30 cellular contexts compared by ENCODE assay signal in the genomic region with DNA sequence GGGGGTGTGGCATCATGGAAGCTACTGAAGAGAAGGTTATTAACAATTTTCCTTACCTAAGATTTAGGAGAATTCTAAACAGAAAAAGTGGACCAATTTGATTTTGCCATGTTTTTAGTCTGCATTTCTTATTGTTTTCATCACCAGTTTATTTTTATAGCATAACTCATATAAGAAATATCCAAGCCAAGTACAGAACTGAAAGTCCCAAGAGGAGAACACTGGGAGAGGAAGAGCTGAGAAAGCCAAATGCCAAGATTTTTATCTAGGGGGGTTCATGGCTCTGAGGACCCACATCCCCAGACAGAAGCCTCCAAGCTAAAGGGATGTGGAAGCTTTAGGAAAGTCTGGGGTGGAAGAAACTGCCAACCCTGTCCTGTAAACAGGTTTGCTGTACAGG.
DNase-seq lines count a peak whose midpoint lies in the region; ATAC-seq, FAIRE-seq and TF ChIP-seq lines count a peak whose summit lies in the region.
"Had no signal": no experiment of that assay in that cellular context is flagged by ENCODE, and none has a peak within 500 bp of the region (broad histone marks: within the 10 kb centered on the region; RNA-seq: fewer than 3 reads in every experiment).

No MANE protein-coding gene starts in this region.

- TF ChIP-seq CTCF in MCF 10A (IDR thresholded peaks at IDR 0.05; ENCODE audit: unreplicated experiment) (no peak), breast epithelium (IDR thresholded peaks at IDR 0.05) (no peak), type B pancreatic cell (conservative IDR thresholded peaks at IDR 0.05) (no peak), body of pancreas (IDR thresholded peaks at IDR 0.05) (no peak), testis (IDR thresholded peaks at IDR 0.05) (no peak), D721Med (IDR thresholded peaks at IDR 0.05; ENCODE audit: insufficient read depth, missing control alignments) (no peak)

- no peaks in the 10 kb centered on the region for H3K9me3 Mint-ChIP-seq in MCF 10A (ENCODE audit: unreplicated experiment)
- peaks cover 7% of the 10 kb centered on the region for H3K9me3 Mint-ChIP-seq in type B pancreatic cell
- H3K9me3 Mint-ChIP-seq: CD4-positive, alpha-beta memory T cell; IgD-negative memory B cell had no signal

- intact Hi-C loops in MCF 10A (cut with micrococcal nuclease) (no loop called here), breast epithelium (cut with DNase I; ENCODE audit: low total_unique reads) (loop anchor here (10.0 kb wide), 1 partner anchor 587 kb away; no protein-coding TSS in a partner anchor), body of pancreas (cut with DNase I) (no loop called here), testis (cut with DNase I; ENCODE audit: low total_unique reads) (no loop called here)

- H3K4me3 Mint-ChIP-seq in MCF 10A (ENCODE audit: unreplicated experiment) = no peak overlapping the region
- peak overlapping the region; percentile 14 for H3K4me3 Mint-ChIP-seq in type B pancreatic cell
- H3K4me3 Mint-ChIP-seq: IgD-negative memory B cell had no signal

- H3K4me1 ChIP-seq in breast epithelium (no peaks in the 10 kb centered on the region), adipocyte (ENCODE audit: control insufficient read depth, insufficient read depth, low read length) (peaks cover 15% of the 10 kb centered on the region), body of pancreas (no peaks in the 10 kb centered on the region), testis (no peaks in the 10 kb centered on the region)
- H3K4me1 ChIP-seq: Caco-2 had no signal

- POLR2A ChIA-PET in MCF 10A (lab: Yijun Ruan, JAX) = interaction anchor here (1.0 to 1.8 kb wide), 6 partner anchors 10 to 110 kb away, joined by 3 to 5 read pairs (median 4); partner anchors contain the start of gene DUSP10

- no TSS peak for BruUV-seq in MCF 10A (replicated peaks; lab: Mats Ljungman, UMichigan)

- H3K9ac ChIP-seq in adipocyte (ENCODE audit: low read length) = no peak overlapping the region
- H3K9ac ChIP-seq: BLaER1 treated with 17β-estradiol and CSF1 and Interleukin-3, amounts not matched to agents 10 nM and 100 nM; KMS-11 had no signal

- no peaks in the 10 kb centered on the region for H3K27me3 Mint-ChIP-seq in MCF 10A (ENCODE audit: insufficient read depth, unreplicated experiment)
- H3K27me3 Mint-ChIP-seq in type B pancreatic cell = no peaks in the 10 kb centered on the region
- H3K27me3 Mint-ChIP-seq: CD4-positive, alpha-beta memory T cell; IgD-negative memory B cell had no signal

- H3K27me3 ChIP-seq in breast epithelium (no peaks in the 10 kb centered on the region), adipocyte (replicated peaks; ENCODE audit: control insufficient read depth, insufficient read depth, low read length) (no peaks in the 10 kb centered on the region), body of pancreas (no peaks in the 10 kb centered on the region), testis (no peaks in the 10 kb centered on the region)
- H3K27me3 ChIP-seq: BLaER1 treated with 17β-estradiol and CSF1 and Interleukin-3, amounts not matched to agents 10 nM and 100 nM had no signal

- CTCF ChIA-PET in MCF 10A (lab: Yijun Ruan, JAX) = interaction anchor here (0.6 to 3.0 kb wide), 6 partner anchors 10 to 604 kb away, joined by 3 to 10 read pairs (median 3); partner anchors contain the start of gene DUSP10

- H3K4me1 Mint-ChIP-seq in MCF 10A (ENCODE audit: insufficient read depth, unreplicated experiment) (peaks cover 15% of the 10 kb centered on the region), type B pancreatic cell (ENCODE audit: unreplicated experiment) (peaks cover 10% of the 10 kb centered on the region)
- H3K4me1 Mint-ChIP-seq: CD4-positive, alpha-beta memory T cell had no signal

- no peak overlapping the region for H3K4me3 ChIP-seq in breast epithelium
- no peak overlapping the region for H3K4me3 ChIP-seq in adipocyte (ENCODE audit: low read length)
- no peak overlapping the region for H3K4me3 ChIP-seq in body of pancreas
- no peak overlapping the region for H3K4me3 ChIP-seq in testis
- H3K4me3 ChIP-seq: BLaER1 treated with 17β-estradiol and CSF1 and Interleukin-3, amounts not matched to agents 10 nM and 100 nM; SK-N-MC had no signal

- H3K9me3 ChIP-seq in breast epithelium = no peaks in the 10 kb centered on the region
- no peaks in the 10 kb centered on the region for H3K9me3 ChIP-seq in adipocyte (ENCODE audit: control insufficient read depth, low read length)
- H3K9me3 ChIP-seq in body of pancreas = no peaks in the 10 kb centered on the region
- H3K9me3 ChIP-seq in testis = no peaks in the 10 kb centered on the region
- H3K9me3 ChIP-seq: BLaER1 treated with 17β-estradiol and CSF1 and Interleukin-3, amounts not matched to agents 10 nM and 100 nM; Caco-2 had no signal

- H3K36me3 ChIP-seq in breast epithelium (no peaks in the 10 kb centered on the region), adipocyte (ENCODE audit: control insufficient read depth, insufficient read depth, low read length, severe bottlenecking) (no peaks in the 10 kb centered on the region), body of pancreas (replicated peaks in 1 of 2; ENCODE audit: insufficient read depth in 1 of 2, low read depth in 2 of 2) (no peaks in the 10 kb centered on the region), testis (ENCODE audit: low read depth, missing control alignments) (no peaks in the 10 kb centered on the region)
- H3K36me3 ChIP-seq: BLaER1 treated with 17β-estradiol and CSF1 and Interleukin-3, amounts not matched to agents 10 nM and 100 nM had no signal

- peak overlapping the region; percentile 52 for H3K27ac Mint-ChIP-seq in MCF 10A (ENCODE audit: low read depth, unreplicated experiment)
- H3K27ac Mint-ChIP-seq in type B pancreatic cell = peak overlapping the region; percentile 18
- H3K27ac Mint-ChIP-seq: IgD-negative memory B cell had no signal

- no peak for DNase-seq in MCF 10A (ENCODE audit: unreplicated experiment)
- DNase-seq in breast epithelium (ENCODE audit: low spot score in 2 of 2) = no peak
- DNase-seq in adipocyte (ENCODE audit: low read depth) = peak; percentile 42
- DNase-seq in fibroblast of peridontal ligament (ENCODE audit: extremely low read depth) = peak; percentile 61
- no peak for DNase-seq in type B pancreatic cell (ENCODE audit: extremely low spot score, unreplicated experiment)
- DNase-seq in body of pancreas = no peak
- no peak for DNase-seq in testis
- DNase-seq in D721Med (ENCODE audit: insufficient read length, low spot score) = no peak
- DNase-seq: 8988T; Caco-2; CD4-positive, alpha-beta memory T cell; DMS 273 treated with DMSO at 0.1 percent for 48 hours; DMS79; GF-D8; HCEC 1CT; NCI-H1092 treated with DMSO at 0.1 percent for 48 hours; NCI-H1436; NCI-H1930; NCI-H2107; NCI-H446; NCI-H524 treated with DMSO at 0.1 percent for 48 hours; NCI-H774; SIG-M5 had no signal

- no peak for TF ChIP-seq POLR2A in breast epithelium (IDR thresholded peaks at IDR 0.05)
- TF ChIP-seq POLR2A in body of pancreas (IDR thresholded peaks at IDR 0.05) = no peak
- no peak for TF ChIP-seq POLR2A in testis (IDR thresholded peaks at IDR 0.05)

- no peak overlapping the region for H3K27ac ChIP-seq in breast epithelium
- H3K27ac ChIP-seq in body of pancreas = no peak overlapping the region
- H3K27ac ChIP-seq in testis = no peak overlapping the region
- H3K27ac ChIP-seq: KMS-11, SK-N-MC had no signal

- no peak for FAIRE-seq in D721Med (lab: Jason Lieb, UNC)
- FAIRE-seq: GM12891, H1, RCC 7860 had no signal

- ATAC-seq in body of pancreas = no peak

- H3K36me3 Mint-ChIP-seq in MCF 10A (ENCODE audit: insufficient read depth, unreplicated experiment) (no peaks in the 10 kb centered on the region), type B pancreatic cell (no peaks in the 10 kb centered on the region)
- H3K36me3 Mint-ChIP-seq: CD4-positive, alpha-beta memory T cell; IgD-negative memory B cell had no signal

Comparison
In these comparisons a context has a peak if more than half of its experiments do, and no peak if none do; other contexts are left out.
1. DNase-seq: peak in adipocyte (single experiment) and fibroblast of peridontal ligament (single experiment); none in MCF 10A (single experiment), breast epithelium (0 of 2), type B pancreatic cell (single experiment), body of pancreas (0 of 4), testis (single experiment) and D721Med (single experiment).